Comparison of ENCODE assay signal across 17 cellular contexts in genomic region chr21:43277481-43278351, GRCh38.
DNase-seq lines count a peak whose midpoint lies in the region; ATAC-seq and TF ChIP-seq lines count a peak whose summit lies in the region.
"Had no signal": no experiment of that assay in that cellular context is flagged by ENCODE, and none has a peak within 500 bp of the region (broad histone marks: within the 10 kb centered on the region; RNA-seq: fewer than 3 reads in every experiment).

No MANE protein-coding gene starts in this region.

- H3K4me3 ChIP-seq in upper lobe of right lung (no peak overlapping the region), PC-9 (no peak overlapping the region)
- H3K4me3 ChIP-seq: sigmoid colon had no signal

- DNase-seq in SW480 (ENCODE audit: low spot score) (peak; percentile 34), cardiac septum (ENCODE audit: low spot score) (peak; percentile 71), mesothelial cell of epicardium (ENCODE audit: low spot score in 2 of 2, unreplicated experiment in 2 of 2) (no peak), upper lobe of right lung (peak; percentile 82), PC-9 (no peak), type B pancreatic cell (ENCODE audit: extremely low spot score, unreplicated experiment) (no peak)
- DNase-seq: activated CD4-positive, alpha-beta T cell treated with anti-CD3 and anti-CD28 coated beads for 36 hours; activated T-cell treated with anti-CD3 and anti-CD28 coated beads, Interleukin-2, amount 50 U/mL, for 72 hours; amniotic stem cell; GDM1; NCI-H2081 treated with DMSO at 0.1 percent for 48 hours; NCI-H748 treated with DMSO at 0.1 percent for 48 hours; sigmoid colon; stimulated activated naive B cell treated with anti-CD40 and anti-IgM and Interleukin-4, amounts not matched to agents 10 μg/mL and 1 μg/mL and 100 μg/mL, for 72 hours had no signal

- TF ChIP-seq CTCF in mesothelial cell of epicardium (IDR thresholded peaks at IDR 0.05; ENCODE audit: unreplicated experiment) (no peak), upper lobe of right lung (IDR thresholded peaks at IDR 0.05) (no peak), PC-9 (conservative IDR thresholded peaks at IDR 0.05) (no peak), type B pancreatic cell (conservative IDR thresholded peaks at IDR 0.05) (no peak)

- H3K27ac Mint-ChIP-seq in mesothelial cell of epicardium (peak overlapping the region; percentile 33), type B pancreatic cell (no peak overlapping the region)
- H3K27ac Mint-ChIP-seq: activated CD4-positive, alpha-beta T cell treated with anti-CD3 and anti-CD28 coated beads for 36 hours; activated T-cell treated with anti-CD3 and anti-CD28 coated beads, Interleukin-2, amount 50 U/mL, for 72 hours; stimulated activated naive B cell treated with anti-CD40 and anti-IgM and Interleukin-4, amounts not matched to agents 10 μg/mL and 1 μg/mL and 100 μg/mL, for 72 hours had no signal

- peaks cover 10% of the 10 kb centered on the region for H3K4me1 Mint-ChIP-seq in mesothelial cell of epicardium
- H3K4me1 Mint-ChIP-seq in type B pancreatic cell (ENCODE audit: unreplicated experiment), result peaks cover 10% of the 10 kb centered on the region
- H3K4me1 Mint-ChIP-seq: activated CD4-positive, alpha-beta T cell treated with anti-CD3 and anti-CD28 coated beads for 36 hours had no signal

- no peak overlapping the region for H2AFZ ChIP-seq in PC-9

- H3K36me3 ChIP-seq in upper lobe of right lung (no peaks in the 10 kb centered on the region), PC-9 (ENCODE audit: low read depth) (no peaks in the 10 kb centered on the region)
- H3K36me3 ChIP-seq: sigmoid colon had no signal

- no peak overlapping the region for H3K4me3 Mint-ChIP-seq in mesothelial cell of epicardium
- H3K4me3 Mint-ChIP-seq in type B pancreatic cell, result no peak overlapping the region
- H3K4me3 Mint-ChIP-seq: activated CD4-positive, alpha-beta T cell treated with anti-CD3 and anti-CD28 coated beads for 36 hours; activated T-cell treated with anti-CD3 and anti-CD28 coated beads, Interleukin-2, amount 50 U/mL, for 72 hours; CD8-positive, alpha-beta memory T cell; stimulated activated naive B cell treated with anti-CD40 and anti-IgM and Interleukin-4, amounts not matched to agents 10 μg/mL and 1 μg/mL and 100 μg/mL, for 72 hours had no signal

- BruUV-seq in PC-9 (replicated peaks; lab: Mats Ljungman, UMichigan), result no TSS peak

- H3F3A ChIP-seq in PC-9 (ENCODE audit: insufficient read depth, low read depth), result no peaks in the 10 kb centered on the region

- H3K9me3 Mint-ChIP-seq in mesothelial cell of epicardium (no peaks in the 10 kb centered on the region), type B pancreatic cell (no peaks in the 10 kb centered on the region)
- H3K9me3 Mint-ChIP-seq: activated T-cell treated with anti-CD3 and anti-CD28 coated beads, Interleukin-2, amount 50 U/mL, for 72 hours; CD8-positive, alpha-beta memory T cell had no signal

- H3K4me1 ChIP-seq in upper lobe of right lung, result peaks cover 16% of the 10 kb centered on the region
- no peaks in the 10 kb centered on the region for H3K4me1 ChIP-seq in PC-9 (replicated peaks; ENCODE audit: insufficient read depth)

- no peak overlapping the region for H3K4me2 ChIP-seq in PC-9

- intact Hi-C loops in cardiac septum (cut with DNase I), result no loop called here
- intact Hi-C loops in upper lobe of right lung (cut with DNase I), result no loop called here
- intact Hi-C loops in PC-9 (cut with micrococcal nuclease; ENCODE audit: unreplicated experiment), result no loop called here

- H3K27me3 ChIP-seq in upper lobe of right lung (no peaks in the 10 kb centered on the region), PC-9 (ENCODE audit: insufficient read depth, low read depth) (no peaks in the 10 kb centered on the region)

- H3K27me3 Mint-ChIP-seq in mesothelial cell of epicardium (ENCODE audit: low read depth) (peaks cover 2% of the 10 kb centered on the region), type B pancreatic cell (peaks cover 8% of the 10 kb centered on the region)

- ATAC-seq in upper lobe of right lung (peak; percentile 84), HG03139 (IDR thresholded peaks at IDR 0.05; ENCODE audit: unreplicated experiment) (no peak)
- ATAC-seq: activated CD4-positive, alpha-beta T cell treated with anti-CD3 and anti-CD28 coated beads for 36 hours; activated T-cell treated with anti-CD3 and anti-CD28 coated beads, Interleukin-2, amount 50 U/mL, for 72 hours; stimulated activated naive B cell treated with anti-CD40 and anti-IgM and Interleukin-4, amounts not matched to agents 10 μg/mL and 1 μg/mL and 100 μg/mL, for 72 hours had no signal

- H3K36me3 Mint-ChIP-seq in mesothelial cell of epicardium (no peaks in the 10 kb centered on the region), type B pancreatic cell (no peaks in the 10 kb centered on the region)
- H3K36me3 Mint-ChIP-seq: CD8-positive, alpha-beta memory T cell; stimulated activated naive B cell treated with anti-CD40 and anti-IgM and Interleukin-4, amounts not matched to agents 10 μg/mL and 1 μg/mL and 100 μg/mL, for 72 hours had no signal

- no peaks in the 10 kb centered on the region for H4K20me1 ChIP-seq in PC-9 (ENCODE audit: insufficient read depth)

- H3K79me2 ChIP-seq in PC-9 (ENCODE audit: low read depth), result no peaks in the 10 kb centered on the region

- no peak overlapping the region for H3K27ac ChIP-seq in upper lobe of right lung
- H3K27ac ChIP-seq in PC-9, result no peak overlapping the region
- H3K27ac ChIP-seq: RWPE1, sigmoid colon had no signal

- no peaks in the 10 kb centered on the region for H3K9me3 ChIP-seq in upper lobe of right lung
- H3K9me3 ChIP-seq in PC-9 (ENCODE audit: insufficient read depth, low read depth), result no peaks in the 10 kb centered on the region
- H3K9me3 ChIP-seq: sigmoid colon had no signal

- POLR2A ChIA-PET in PC-9 (lab: Charles Lee; ENCODE audit: unreplicated experiment), result interaction anchor here (0.6 kb wide), 1 partner anchor 67 kb away, joined by 3 read pairs; no protein-coding TSS in a partner anchor

- no peaks in the 10 kb centered on the region for H3K9me2 ChIP-seq in PC-9 (ENCODE audit: insufficient read depth)

- CTCF ChIA-PET in PC-9 (lab: Charles Lee), result no interaction called here

Comparison
In these comparisons a context has a peak if more than half of its experiments do, and no peak if none do; other contexts are left out.
1. DNase-seq: peak in SW480 (single experiment), cardiac septum (single experiment) and upper lobe of right lung (single experiment); none in mesothelial cell of epicardium (0 of 2), PC-9 (0 of 2) and type B pancreatic cell (single experiment).